Comparison of ENCODE assay signal across 10 cellular contexts in genomic region chr7:3722396-3722846, GRCh38.
DNase-seq lines count a peak whose midpoint lies in the region; ATAC-seq lines count a peak whose summit lies in the region.
"Had no signal": no experiment of that assay in that cellular context is flagged by ENCODE, and none has a peak within 500 bp of the region (broad histone marks: within the 10 kb centered on the region; RNA-seq: fewer than 3 reads in every experiment).

No MANE protein-coding gene starts in this region.

- no peaks in the 10 kb centered on the region for H3K36me3 ChIP-seq in iPS-15b (ENCODE audit: control insufficient read depth, insufficient read depth, low read length)
- H3K36me3 ChIP-seq: BLaER1 treated with 17β-estradiol and CSF1 and Interleukin-3, amounts not matched to agents 10 nM and 100 nM had no signal

- H3K4me1 ChIP-seq in iPS-15b (ENCODE audit: control insufficient read depth, insufficient read depth, low read length) = peaks cover 12% of the 10 kb centered on the region

- peak; percentile 31 for DNase-seq in activated CD4-positive, alpha-beta T cell treated with anti-CD3 and anti-CD28 coated beads for 48 hours
- DNase-seq in activated CD4-positive, alpha-beta T cell treated with anti-CD3 and anti-CD28 coated beads for 1 hour = no peak
- DNase-seq in activated CD4-positive, alpha-beta T cell treated with anti-CD3 and anti-CD28 coated beads, Interleukin-2, amount 50 U/mL, for 48 hours = peak; percentile 16 to 18
- peak; percentile 14 for DNase-seq in stimulated activated naive CD8-positive, alpha-beta T cell treated with anti-CD3 and anti-CD28 coated beads, Interleukin-15, Interleukin-2, amounts not matched to agents 100 U/mL and 50 U/mL, for 24 hours
- DNase-seq in 8988T (no peak), OCI-M2 (lab: John Stamatoyannopoulos, UW; ENCODE audit: unreplicated experiment) (no peak)
- DNase-seq: T-helper 9 cell had no signal

- H3K27me3 ChIP-seq in iPS-15b (ENCODE audit: control insufficient read depth, insufficient read depth, low read length) = no peaks in the 10 kb centered on the region
- H3K27me3 ChIP-seq: BLaER1 treated with 17β-estradiol and CSF1 and Interleukin-3, amounts not matched to agents 10 nM and 100 nM had no signal

- H3K9me3 ChIP-seq in iPS-15b (ENCODE audit: control insufficient read depth, insufficient read depth, low read length) = no peaks in the 10 kb centered on the region
- H3K9me3 ChIP-seq: BLaER1 treated with 17β-estradiol and CSF1 and Interleukin-3, amounts not matched to agents 10 nM and 100 nM had no signal

- H3K9ac ChIP-seq in iPS-15b (ENCODE audit: low read depth, low read length) = peak overlapping the region; percentile 41
- H3K9ac ChIP-seq: BLaER1 treated with 17β-estradiol and CSF1 and Interleukin-3, amounts not matched to agents 10 nM and 100 nM had no signal

- ATAC-seq in stimulated activated naive CD8-positive, alpha-beta T cell treated with anti-CD3 and anti-CD28 coated beads, Interleukin-15, Interleukin-2, amounts not matched to agents 100 U/mL and 50 U/mL, for 24 hours = no peak
- no peak for ATAC-seq in activated CD4-positive, CD25-positive, alpha-beta regulatory T cell treated with anti-CD3 and anti-CD28 coated beads, Interleukin-2, amount 50 U/mL, for 24 hours

- peak overlapping the region; percentile 33 for H3K4me3 ChIP-seq in iPS-15b (ENCODE audit: low read depth, low read length)
- H3K4me3 ChIP-seq: BLaER1 treated with 17β-estradiol and CSF1 and Interleukin-3, amounts not matched to agents 10 nM and 100 nM had no signal

Comparison
In these comparisons a context has a peak if more than half of its experiments do, and no peak if none do; other contexts are left out.
1. DNase-seq: peak in activated CD4-positive, alpha-beta T cell treated with anti-CD3 and anti-CD28 coated beads for 48 hours (single experiment), activated CD4-positive, alpha-beta T cell treated with anti-CD3 and anti-CD28 coated beads, Interleukin-2, amount 50 U/mL, for 48 hours (2 of 2) and stimulated activated naive CD8-positive, alpha-beta T cell treated with anti-CD3 and anti-CD28 coated beads, Interleukin-15, Interleukin-2, amounts not matched to agents 100 U/mL and 50 U/mL, for 24 hours (single experiment); none in activated CD4-positive, alpha-beta T cell treated with anti-CD3 and anti-CD28 coated beads for 1 hour (single experiment), 8988T (single experiment) and OCI-M2 (single experiment).